ENCODE assay signal across 9 cellular contexts in the genomic region with DNA sequence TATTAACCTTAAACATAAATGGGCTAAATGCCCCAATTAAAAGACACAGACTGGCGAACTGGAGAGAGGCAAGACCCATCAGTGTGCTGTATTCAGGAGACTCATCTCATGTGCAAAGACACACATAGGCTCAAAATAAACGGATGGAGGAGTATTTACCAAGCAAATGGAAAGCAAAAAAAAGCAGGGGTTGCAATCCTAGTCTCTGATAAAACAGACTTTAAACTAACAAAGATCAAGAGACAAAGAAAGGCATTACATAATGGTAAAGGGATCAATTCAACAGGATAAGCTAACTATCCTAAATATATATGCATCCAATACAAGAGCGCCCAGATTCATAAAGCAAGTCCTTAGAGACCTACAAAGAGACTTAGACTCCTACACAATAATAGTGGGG. TPM values are rescaled to one million over a fixed set of nuclear protein-coding genes. Genes with fewer than 3 reads are reported as not detected.
A peak's percentile ranks its signal among the peaks of the same experiment; 100 is the strongest.
DNase-seq lines count a peak whose midpoint lies in the region; ATAC-seq, FAIRE-seq and TF ChIP-seq lines count a peak whose summit lies in the region.
"Not testable (repeated sequence)": the region's sequence is repeated elsewhere in the genome, so short reads cannot be mapped to it uniquely, and the experiment has no call there.
"Had no signal": no experiment of that assay in that cellular context is flagged by ENCODE, and none has a peak within 500 bp of the region (broad histone marks: within the 10 kb centered on the region; RNA-seq: fewer than 3 reads in every experiment).

No MANE protein-coding gene starts in this region.

- intact Hi-C loops in CD8-positive, alpha-beta T cell (cut with DNase I, micrococcal nuclease); HepG2 (cut with micrococcal nuclease; ENCODE audit: unreplicated experiment): not testable (repeated sequence)

- not testable (repeated sequence) for H3K36me3 ChIP-seq in CD8-positive, alpha-beta T cell (ENCODE audit: insufficient read depth, low read length); HepG2 (replicated peaks in 1 of 2; ENCODE audit: control insufficient read depth in 1 of 2, insufficient read depth in 2 of 2, low read length in 2 of 2)

- peaks cover 11% of the 10 kb centered on the region for H3K4me1 ChIP-seq in CD8-positive, alpha-beta T cell (ENCODE audit: insufficient read depth, low read length)
- H3K4me1 ChIP-seq in HepG2 (ENCODE audit: insufficient read depth, low read length): peaks cover 47% of the 10 kb centered on the region

- H3K36me3 Mint-ChIP-seq in CD8-positive, alpha-beta T cell: not testable (repeated sequence)
- peaks cover 36% of the 10 kb centered on the region for H3K36me3 Mint-ChIP-seq in T-helper 2 cell treated with Interferon-gamma antibody and Interleukin-4, amounts not matched to agents 5 μg/mL and 100 μg/mL, for 36 hours (ENCODE audit: low read depth)
- H3K36me3 Mint-ChIP-seq in activated CD4-positive, alpha-beta memory T cell treated with anti-CD3 and anti-CD28 coated beads, Interleukin-2, amount 10 ng/mL, durations not matched to agents 7 days and 5 days (ENCODE audit: low read depth): peaks cover 40% of the 10 kb centered on the region
- H3K36me3 Mint-ChIP-seq in activated T-cell treated with anti-CD3 and anti-CD28 coated beads, Interleukin-2, amount 50 U/mL, for 72 hours (ENCODE audit: insufficient read depth in 2 of 2): peaks cover 27 to 73% of the 10 kb centered on the region in 2 donors
- peaks cover 29% of the 10 kb centered on the region for H3K36me3 Mint-ChIP-seq in activated naive CD4-positive, alpha-beta T cell treated with anti-CD3 and anti-CD28 coated beads, Interleukin-2, amount 10 ng/mL, durations not matched to agents 7 days and 5 days
- H3K36me3 Mint-ChIP-seq in activated naive CD8-positive, alpha-beta T cell treated with anti-CD3 and anti-CD28 coated beads, Interleukin-2, amount 10 ng/mL, durations not matched to agents 7 days and 5 days: peaks cover 42% of the 10 kb centered on the region
- H3K36me3 Mint-ChIP-seq in stimulated activated memory B cell treated with anti-CD40 and anti-IgM and Interleukin-4, amounts not matched to agents 10 μg/mL and 1 μg/mL and 100 μg/mL, for 72 hours: peaks cover 38% of the 10 kb centered on the region

- H3K4me3 Mint-ChIP-seq in CD8-positive, alpha-beta T cell; activated naive CD4-positive, alpha-beta T cell treated with anti-CD3 and anti-CD28 coated beads, Interleukin-2, amount 10 ng/mL, durations not matched to agents 7 days and 5 days; activated naive CD8-positive, alpha-beta T cell treated with anti-CD3 and anti-CD28 coated beads, Interleukin-2, amount 10 ng/mL, durations not matched to agents 7 days and 5 days; stimulated activated memory B cell treated with anti-CD40 and anti-IgM and Interleukin-4, amounts not matched to agents 10 μg/mL and 1 μg/mL and 100 μg/mL, for 72 hours: not testable (repeated sequence)
- peak overlapping the region; percentile 65 for H3K4me3 Mint-ChIP-seq in T-helper 2 cell treated with Interferon-gamma antibody and Interleukin-4, amounts not matched to agents 5 μg/mL and 100 μg/mL, for 36 hours
- H3K4me3 Mint-ChIP-seq in activated CD4-positive, alpha-beta memory T cell treated with anti-CD3 and anti-CD28 coated beads, Interleukin-2, amount 10 ng/mL, durations not matched to agents 7 days and 5 days: peak overlapping the region; percentile 59
- peak overlapping the region; percentile 86 to 97 for H3K4me3 Mint-ChIP-seq in activated T-cell treated with anti-CD3 and anti-CD28 coated beads, Interleukin-2, amount 50 U/mL, for 72 hours

- not testable (repeated sequence) for H3K27ac ChIP-seq in CD8-positive, alpha-beta T cell (ENCODE audit: low read depth, low read length); HepG2 (ENCODE audit: extremely low read length, insufficient read depth, low read length)

- BruUV-seq in HepG2 (replicated peaks; lab: Mats Ljungman, UMichigan): not testable (repeated sequence)

- H3K79me2 ChIP-seq in HepG2 (ENCODE audit: insufficient read depth, low read length): not testable (repeated sequence)

- not testable (repeated sequence) for H3K27me3 ChIP-seq in CD8-positive, alpha-beta T cell (ENCODE audit: insufficient read depth, low read length); HepG2 (ENCODE audit: control insufficient read depth in 1 of 2, insufficient read depth in 2 of 2, low read length in 2 of 2)

- not testable (repeated sequence) for H3K27me3 Mint-ChIP-seq in CD8-positive, alpha-beta T cell (ENCODE audit: low read depth); T-helper 2 cell treated with Interferon-gamma antibody and Interleukin-4, amounts not matched to agents 5 μg/mL and 100 μg/mL, for 36 hours (ENCODE audit: low read depth); activated CD4-positive, alpha-beta memory T cell treated with anti-CD3 and anti-CD28 coated beads, Interleukin-2, amount 10 ng/mL, durations not matched to agents 7 days and 5 days; activated T-cell treated with anti-CD3 and anti-CD28 coated beads, Interleukin-2, amount 50 U/mL, for 72 hours (ENCODE audit: low read depth); activated naive CD4-positive, alpha-beta T cell treated with anti-CD3 and anti-CD28 coated beads, Interleukin-2, amount 10 ng/mL, durations not matched to agents 7 days and 5 days; activated naive CD8-positive, alpha-beta T cell treated with anti-CD3 and anti-CD28 coated beads, Interleukin-2, amount 10 ng/mL, durations not matched to agents 7 days and 5 days; stimulated activated memory B cell treated with anti-CD40 and anti-IgM and Interleukin-4, amounts not matched to agents 10 μg/mL and 1 μg/mL and 100 μg/mL, for 72 hours

- 52% methylated on average over 3 of the region's 3 CpGs for WGBS in HepG2 (ENCODE audit: low lambda C conversion rate)

- not testable (repeated sequence) for H3K9me3 Mint-ChIP-seq in CD8-positive, alpha-beta T cell; activated CD4-positive, alpha-beta memory T cell treated with anti-CD3 and anti-CD28 coated beads, Interleukin-2, amount 10 ng/mL, durations not matched to agents 7 days and 5 days; activated T-cell treated with anti-CD3 and anti-CD28 coated beads, Interleukin-2, amount 50 U/mL, for 72 hours; activated naive CD8-positive, alpha-beta T cell treated with anti-CD3 and anti-CD28 coated beads, Interleukin-2, amount 10 ng/mL, durations not matched to agents 7 days and 5 days; stimulated activated memory B cell treated with anti-CD40 and anti-IgM and Interleukin-4, amounts not matched to agents 10 μg/mL and 1 μg/mL and 100 μg/mL, for 72 hours
- peaks cover 11% of the 10 kb centered on the region for H3K9me3 Mint-ChIP-seq in T-helper 2 cell treated with Interferon-gamma antibody and Interleukin-4, amounts not matched to agents 5 μg/mL and 100 μg/mL, for 36 hours
- peaks cover 19% of the 10 kb centered on the region for H3K9me3 Mint-ChIP-seq in activated naive CD4-positive, alpha-beta T cell treated with anti-CD3 and anti-CD28 coated beads, Interleukin-2, amount 10 ng/mL, durations not matched to agents 7 days and 5 days

- POLR2A ChIA-PET in CD8-positive, alpha-beta T cell (lab: Charles Lee); HepG2 (lab: Yijun Ruan, JAX): not testable (repeated sequence)
- POLR2A ChIA-PET in activated CD4-positive, alpha-beta memory T cell treated with anti-CD3 and anti-CD28 coated beads, Interleukin-2, amount 10 ng/mL, durations not matched to agents 7 days and 5 days (lab: Charles Lee): interaction anchor here (1.1 to 6.2 kb wide), 4 partner anchors 14 to 47 kb away, joined by 4 to 57 read pairs (median 6); a partner anchor contains a TSS
- POLR2A ChIA-PET in activated naive CD8-positive, alpha-beta T cell treated with anti-CD3 and anti-CD28 coated beads, Interleukin-2, amount 10 ng/mL, durations not matched to agents 7 days and 5 days (lab: Charles Lee): interaction anchor here (1.0 kb wide), 1 partner anchor 46 kb away, joined by 3 read pairs; a partner anchor contains a TSS

- not testable (repeated sequence) for H4K20me1 ChIP-seq in HepG2 (ENCODE audit: insufficient read depth, low read length)

- TF ChIP-seq POLR2A in HepG2 (IDR thresholded peaks at IDR 0.05; ENCODE audit: insufficient read depth in 1 of 2, low read depth in 2 of 2, low read length in 2 of 2): not testable (repeated sequence)

- H3K4me2 ChIP-seq in HepG2 (ENCODE audit: low read depth, low read length): not testable (repeated sequence)

- not testable (repeated sequence) for DNase-seq in CD8-positive, alpha-beta T cell; T-helper 2 cell treated with Interferon-gamma antibody and Interleukin-4, amounts not matched to agents 5 μg/mL and 100 μg/mL, for 36 hours (ENCODE audit: low spot score); activated CD4-positive, alpha-beta memory T cell treated with anti-CD3 and anti-CD28 coated beads, Interleukin-2, amount 10 ng/mL, durations not matched to agents 7 days and 5 days; activated T-cell treated with anti-CD3 and anti-CD28 coated beads, Interleukin-2, amount 50 U/mL, for 72 hours; activated naive CD4-positive, alpha-beta T cell treated with anti-CD3 and anti-CD28 coated beads, Interleukin-2, amount 10 ng/mL, durations not matched to agents 7 days and 5 days; activated naive CD8-positive, alpha-beta T cell treated with anti-CD3 and anti-CD28 coated beads, Interleukin-2, amount 10 ng/mL, durations not matched to agents 7 days and 5 days
- DNase-seq in HepG2 (ENCODE audit: low spot score): peak; percentile 7

- H3K27ac Mint-ChIP-seq in CD8-positive, alpha-beta T cell: peak overlapping the region; percentile 41
- peak overlapping the region; percentile 89 for H3K27ac Mint-ChIP-seq in T-helper 2 cell treated with Interferon-gamma antibody and Interleukin-4, amounts not matched to agents 5 μg/mL and 100 μg/mL, for 36 hours
- H3K27ac Mint-ChIP-seq in activated CD4-positive, alpha-beta memory T cell treated with anti-CD3 and anti-CD28 coated beads, Interleukin-2, amount 10 ng/mL, durations not matched to agents 7 days and 5 days: peak overlapping the region; percentile 79
- peak overlapping the region; percentile 100 for H3K27ac Mint-ChIP-seq in activated T-cell treated with anti-CD3 and anti-CD28 coated beads, Interleukin-2, amount 50 U/mL, for 72 hours
- peak overlapping the region; percentile 19 for H3K27ac Mint-ChIP-seq in activated naive CD4-positive, alpha-beta T cell treated with anti-CD3 and anti-CD28 coated beads, Interleukin-2, amount 10 ng/mL, durations not matched to agents 7 days and 5 days
- H3K27ac Mint-ChIP-seq in activated naive CD8-positive, alpha-beta T cell treated with anti-CD3 and anti-CD28 coated beads, Interleukin-2, amount 10 ng/mL, durations not matched to agents 7 days and 5 days: peak overlapping the region; percentile 3
- peak overlapping the region; percentile 42 for H3K27ac Mint-ChIP-seq in stimulated activated memory B cell treated with anti-CD40 and anti-IgM and Interleukin-4, amounts not matched to agents 10 μg/mL and 1 μg/mL and 100 μg/mL, for 72 hours

- in situ Hi-C loops in HepG2 (cut with HindIII; ENCODE audit: extremely low pct_ligation_motif_present, low pct_unique_long_range_greater_than_20kb): not testable (repeated sequence)

- H3K4me3 ChIP-seq in CD8-positive, alpha-beta T cell (ENCODE audit: low read depth, low read length); HepG2 (replicated peaks in 1 of 3; ENCODE audit: insufficient read depth in 1 of 3, low read depth in 2 of 3, low read length in 3 of 3): not testable (repeated sequence)

- CTCF ChIA-PET in CD8-positive, alpha-beta T cell (lab: Charles Lee): interaction anchor here (1.8 kb wide), 1 partner anchor 47 kb away, joined by 4 read pairs; no protein-coding TSS in a partner anchor
- CTCF ChIA-PET in activated CD4-positive, alpha-beta memory T cell treated with anti-CD3 and anti-CD28 coated beads, Interleukin-2, amount 10 ng/mL, durations not matched to agents 7 days and 5 days (lab: Charles Lee): interaction anchor here (1.5 kb wide), 1 partner anchor 46 kb away, joined by 3 read pairs; no protein-coding TSS in a partner anchor
- CTCF ChIA-PET in activated naive CD4-positive, alpha-beta T cell treated with anti-CD3 and anti-CD28 coated beads, Interleukin-2, amount 10 ng/mL, durations not matched to agents 7 days and 5 days (lab: Charles Lee): interaction anchor here (1.3 to 2.2 kb wide), 2 partner anchors 27 to 47 kb away, joined by 4 read pairs; no protein-coding TSS in a partner anchor
- CTCF ChIA-PET in HepG2 (lab: Yijun Ruan, JAX; ENCODE audit: low intra/inter-chr PET ratio, low total read pairs): not testable (repeated sequence)

- H3K9me3 ChIP-seq in CD8-positive, alpha-beta T cell (ENCODE audit: low read length); HepG2 (ENCODE audit: low read length): not testable (repeated sequence)

- H3K4me1 Mint-ChIP-seq in CD8-positive, alpha-beta T cell (ENCODE audit: low read depth): peaks cover 47% of the 10 kb centered on the region
- H3K4me1 Mint-ChIP-seq in T-helper 2 cell treated with Interferon-gamma antibody and Interleukin-4, amounts not matched to agents 5 μg/mL and 100 μg/mL, for 36 hours (ENCODE audit: low read depth): peaks cover 70% of the 10 kb centered on the region
- peaks cover 62% of the 10 kb centered on the region for H3K4me1 Mint-ChIP-seq in activated CD4-positive, alpha-beta memory T cell treated with anti-CD3 and anti-CD28 coated beads, Interleukin-2, amount 10 ng/mL, durations not matched to agents 7 days and 5 days
- H3K4me1 Mint-ChIP-seq in activated T-cell treated with anti-CD3 and anti-CD28 coated beads, Interleukin-2, amount 50 U/mL, for 72 hours (ENCODE audit: low read depth): peaks cover 72% of the 10 kb centered on the region
- H3K4me1 Mint-ChIP-seq in activated naive CD4-positive, alpha-beta T cell treated with anti-CD3 and anti-CD28 coated beads, Interleukin-2, amount 10 ng/mL, durations not matched to agents 7 days and 5 days: peaks cover 60% of the 10 kb centered on the region
- H3K4me1 Mint-ChIP-seq in activated naive CD8-positive, alpha-beta T cell treated with anti-CD3 and anti-CD28 coated beads, Interleukin-2, amount 10 ng/mL, durations not matched to agents 7 days and 5 days: peaks cover 30% of the 10 kb centered on the region
- H3K4me1 Mint-ChIP-seq in stimulated activated memory B cell treated with anti-CD40 and anti-IgM and Interleukin-4, amounts not matched to agents 10 μg/mL and 1 μg/mL and 100 μg/mL, for 72 hours: peaks cover 19% of the 10 kb centered on the region

- not testable (repeated sequence) for ATAC-seq in CD8-positive, alpha-beta T cell; activated T-cell treated with anti-CD3 and anti-CD28 coated beads, Interleukin-2, amount 50 U/mL, for 72 hours (replicated peaks in 1 of 2); activated naive CD8-positive, alpha-beta T cell treated with anti-CD3 and anti-CD28 coated beads, Interleukin-2, amount 10 ng/mL, durations not matched to agents 7 days and 5 days (ENCODE audit: low read depth); HepG2; stimulated activated memory B cell treated with anti-CD40 and anti-IgM and Interleukin-4, amounts not matched to agents 10 μg/mL and 1 μg/mL and 100 μg/mL, for 72 hours

- TF ChIP-seq RAD21 in HepG2 (CRISPR knock-in tag; IDR thresholded peaks at IDR 0.05): not testable (repeated sequence)

- TF ChIP-seq EP300 in HepG2 (IDR thresholded peaks at IDR 0.05; ENCODE audit: low read depth in 2 of 2, low read length in 2 of 2); HepG2 (CRISPR knock-in tag; IDR thresholded peaks at IDR 0.05; ENCODE audit: borderline replicate concordance): not testable (repeated sequence)

- H3K9ac ChIP-seq in HepG2 (ENCODE audit: insufficient read depth, low read depth, low read length): not testable (repeated sequence)

- not testable (repeated sequence) for TF ChIP-seq CTCF in CD8-positive, alpha-beta T cell (IDR thresholded peaks at IDR 0.05); HepG2 (CRISPR knock-in tag; IDR thresholded peaks at IDR 0.05)

- not testable (repeated sequence) for H2AFZ ChIP-seq in HepG2 (ENCODE audit: low read length)

- not testable (repeated sequence) for FAIRE-seq in HepG2 (lab: Jason Lieb, UNC)

RNA-seq across cellular contexts. Expression of a gene that starts 45.2 kb away (rescaled TPM):
- total RNA-seq in CD8-positive, alpha-beta T cell: 10 to 100 TPM; 30.6 to 32.6 TPM
- 10 to 100 TPM; 76.9 to 80.8 TPM for total RNA-seq in activated CD4-positive, alpha-beta memory T cell treated with anti-CD3 and anti-CD28 coated beads, Interleukin-2, amount 10 ng/mL, durations not matched to agents 7 days and 5 days
- 100 to 1,000 TPM in 1 of 2 donors, 10 to 100 TPM in 1; 96.5 to 117 TPM for total RNA-seq in activated T-cell treated with anti-CD3 and anti-CD28 coated beads, Interleukin-2, amount 50 U/mL, for 72 hours
- total RNA-seq in activated naive CD8-positive, alpha-beta T cell treated with anti-CD3 and anti-CD28 coated beads, Interleukin-2, amount 10 ng/mL, durations not matched to agents 7 days and 5 days: 10 to 100 TPM; 52.2 to 56.4 TPM
- total RNA-seq in HepG2 (2016; rRNA removed; fragmentation: Illumina TruSeq; extraction: Trizol): 10.0 and 10.3 TPM in 2 replicates
- total RNA-seq in HepG2 (2016; cell fraction: cytosol; rRNA removed; fragmentation: Illumina TruSeq; extraction: Trizol; ENCODE audit: low read depth): 2.2 and 2.4 TPM in 2 replicates
- total RNA-seq in HepG2 (2016; cell fraction: insoluble cytoplasmic fraction; rRNA removed; fragmentation: Illumina TruSeq; extraction: Trizol): 7.8 and 10.1 TPM in 2 replicates
- total RNA-seq in HepG2 (2016; cell fraction: membrane; rRNA removed; fragmentation: Illumina TruSeq; extraction: Trizol): 7.6 and 8.3 TPM in 2 replicates
- 8.2 and 9.3 TPM in 2 replicates for total RNA-seq in HepG2 (2016; cell fraction: nucleus; rRNA removed; fragmentation: Illumina TruSeq; extraction: Trizol)
- polyA plus RNA-seq in HepG2 (2011; rRNA removed): 8.7 and 10.5 TPM in 2 replicates
- 6.4 and 8.9 TPM in 2 replicates for polyA plus RNA-seq in HepG2 (2011; cell fraction: cytosol; rRNA removed)
- 20.6 and 24.5 TPM in 2 replicates for polyA plus RNA-seq in HepG2 (2011; cell fraction: nucleus; rRNA removed)
- 5.6 and 9.4 TPM in 2 replicates for polyA plus RNA-seq in HepG2 (2012)
- 1.7 and 1.8 TPM in 2 replicates for polyA plus RNA-seq in HepG2 (2016; cell fraction: cytosol; fragmentation: Illumina TruSeq; extraction: Trizol; ENCODE audit: low read depth)
- polyA plus RNA-seq in HepG2 (2016; cell fraction: insoluble cytoplasmic fraction; fragmentation: Illumina TruSeq; extraction: Trizol; ENCODE audit: low read depth): 9.4 and 11.2 TPM in 2 replicates
- polyA plus RNA-seq in HepG2 (2016; cell fraction: membrane; fragmentation: Illumina TruSeq; extraction: Trizol; ENCODE audit: low read depth): 5.1 and 6.1 TPM in 2 replicates
- polyA plus RNA-seq in HepG2 (2016; cell fraction: nucleus; fragmentation: Illumina TruSeq; extraction: Trizol; ENCODE audit: insufficient read depth, low read depth): 17.1 and 17.5 TPM in 2 replicates
- polyA minus RNA-seq in HepG2 (2011; rRNA and poly(A)+ RNA removed; ENCODE audit: low replicate concordance): 1.0 and 21.8 TPM in 2 replicates
- 6.8 and 9.8 TPM in 2 replicates for polyA minus RNA-seq in HepG2 (2011; cell fraction: cytosol; rRNA and poly(A)+ RNA removed)
- polyA minus RNA-seq in HepG2 (2011; cell fraction: nucleus; rRNA and poly(A)+ RNA removed): 14.0 and 15.8 TPM in 2 replicates
- polyA plus RNA-seq: GM23338 had no signal

Comparison
In these comparisons a context has a peak if more than half of its experiments do, and no peak if none do; other contexts are left out.
1. H3K27ac Mint-ChIP-seq: peak in every context shown above with its lines; median percentile 100 in activated T-cell treated with anti-CD3 and anti-CD28 coated beads, Interleukin-2, amount 50 U/mL, for 72 hours; 89 in T-helper 2 cell treated with Interferon-gamma antibody and Interleukin-4, amounts not matched to agents 5 μg/mL and 100 μg/mL, for 36 hours; 79 in activated CD4-positive, alpha-beta memory T cell treated with anti-CD3 and anti-CD28 coated beads, Interleukin-2, amount 10 ng/mL, durations not matched to agents 7 days and 5 days; 42 in stimulated activated memory B cell treated with anti-CD40 and anti-IgM and Interleukin-4, amounts not matched to agents 10 μg/mL and 1 μg/mL and 100 μg/mL, for 72 hours; 41 in CD8-positive, alpha-beta T cell; 19 in activated naive CD4-positive, alpha-beta T cell treated with anti-CD3 and anti-CD28 coated beads, Interleukin-2, amount 10 ng/mL, durations not matched to agents 7 days and 5 days; 3 in activated naive CD8-positive, alpha-beta T cell treated with anti-CD3 and anti-CD28 coated beads, Interleukin-2, amount 10 ng/mL, durations not matched to agents 7 days and 5 days.